Comparison of ENCODE assay signal across 8 cellular contexts in genomic region chr6:150894935-150895686, GRCh38. TPM values are rescaled to one million over a fixed set of nuclear protein-coding genes. Genes with fewer than 3 reads are reported as not detected.
DNase-seq lines count a peak whose midpoint lies in the region; ATAC-seq, FAIRE-seq and TF ChIP-seq lines count a peak whose summit lies in the region.

No MANE protein-coding gene starts in this region.

- H3K4me3 ChIP-seq in kidney (ENCODE audit: low read length in 2 of 2) = no peak overlapping the region

- TF ChIP-seq CTCF in kidney (IDR thresholded peaks at IDR 0.05; ENCODE audit: borderline replicate concordance, extremely low read depth, insufficient read depth) = no peak

- peak overlapping the region; percentile 30 for H3K27ac ChIP-seq in KOPT-K1 (ENCODE audit: low read depth, low read length, poor library complexity, severe bottlenecking)
- no peak overlapping the region for H3K27ac ChIP-seq in kidney (ENCODE audit: low read depth in 2 of 2, low read length in 2 of 2)

- peaks cover 0 to 5% of the 10 kb centered on the region in 2 donors for H3K4me1 ChIP-seq in kidney (ENCODE audit: control insufficient read depth in 1 of 2, insufficient read depth in 1 of 2, low read depth in 1 of 2, low read length in 2 of 2)

- H3K4me1 Mint-ChIP-seq in activated T-cell treated with anti-CD3 and anti-CD28 coated beads, Interleukin-2, amount 50 U/mL, for 4 hours (ENCODE audit: low read depth) = peaks cover 18% of the 10 kb centered on the region

- H3K27me3 Mint-ChIP-seq in activated T-cell treated with anti-CD3 and anti-CD28 coated beads, Interleukin-2, amount 50 U/mL, for 4 hours (ENCODE audit: low read depth) = no peaks in the 10 kb centered on the region

- H3K36me3 ChIP-seq in KOPT-K1 (ENCODE audit: insufficient read depth, low read length) (peaks cover 75% of the 10 kb centered on the region), kidney (ENCODE audit: control insufficient read depth in 1 of 2, insufficient read depth in 2 of 2, low read length in 2 of 2) (no peaks in the 10 kb centered on the region)

- ATAC-seq in GM21447 (IDR thresholded peaks at IDR 0.05; ENCODE audit: unreplicated experiment) (peak; percentile 47), left ventricle myocardium superior (peak; percentile 58)
- ATAC-seq in activated T-cell treated with anti-CD3 and anti-CD28 coated beads, Interleukin-2, amount 50 U/mL, for 4 hours = peak; percentile 61 to 72

- no peak overlapping the region for H3K9ac ChIP-seq in kidney (ENCODE audit: low read length in 2 of 2)

- H3K36me3 Mint-ChIP-seq in activated T-cell treated with anti-CD3 and anti-CD28 coated beads, Interleukin-2, amount 50 U/mL, for 4 hours (ENCODE audit: insufficient read depth) = peaks cover 33% of the 10 kb centered on the region

- H3K9me3 ChIP-seq in KOPT-K1 (ENCODE audit: insufficient read depth, low read length, poor library complexity, severe bottlenecking) (no peaks in the 10 kb centered on the region), kidney (ENCODE audit: control insufficient read depth in 1 of 2, low read length in 2 of 2) (no peaks in the 10 kb centered on the region)

- FAIRE-seq in kidney (lab: Jason Lieb, UNC) = no peak

- intact Hi-C loops in left ventricle myocardium superior (cut with micrococcal nuclease) (loop anchor here (5.0 kb wide), 1 partner anchor 117 kb away; no protein-coding TSS in a partner anchor), kidney (cut with DNase I) (loop anchor here (5.0 kb wide), 1 partner anchor 432 kb away; no protein-coding TSS in a partner anchor)

- peak; percentile 77 for DNase-seq in Daoy (ENCODE audit: low read depth)
- DNase-seq in activated T-cell treated with anti-CD3 and anti-CD28 coated beads, Interleukin-2, amount 50 U/mL, for 4 hours = no peak
- no peak for DNase-seq in left ventricle myocardium superior
- DNase-seq in kidney = no peak
- no peak for DNase-seq in UCSD-AML1 (lab: John Stamatoyannopoulos, UW; ENCODE audit: unreplicated experiment)
- no peak for DNase-seq in GM19240 (ENCODE audit: insufficient read length, low spot score)

- peak overlapping the region; percentile 29 for H3K4me3 Mint-ChIP-seq in activated T-cell treated with anti-CD3 and anti-CD28 coated beads, Interleukin-2, amount 50 U/mL, for 4 hours

- no peaks in the 10 kb centered on the region for H3K9me3 Mint-ChIP-seq in activated T-cell treated with anti-CD3 and anti-CD28 coated beads, Interleukin-2, amount 50 U/mL, for 4 hours

RNA-seq across cellular contexts. Expression of gene MTHFD1L, which starts 29.6 kb away (rescaled TPM):
- total RNA-seq in Daoy (2014; rRNA removed; shearing (Covaris generic)) = 17.8 and 21.6 TPM in 2 replicates
- 100 to 1,000 TPM; 170 to 193 (median 190) TPM for total RNA-seq in activated T-cell treated with anti-CD3 and anti-CD28 coated beads, Interleukin-2, amount 50 U/mL, for 4 hours
- total RNA-seq in left ventricle myocardium superior = 2.4 TPM
- 39.6 TPM for total RNA-seq in kidney
- polyA plus RNA-seq in kidney (ENCODE audit: insufficient read depth, low read depth, low replicate concordance) = 4.7 TPM
